ENCODE assay signal across 8 cellular contexts in the genomic region with DNA sequence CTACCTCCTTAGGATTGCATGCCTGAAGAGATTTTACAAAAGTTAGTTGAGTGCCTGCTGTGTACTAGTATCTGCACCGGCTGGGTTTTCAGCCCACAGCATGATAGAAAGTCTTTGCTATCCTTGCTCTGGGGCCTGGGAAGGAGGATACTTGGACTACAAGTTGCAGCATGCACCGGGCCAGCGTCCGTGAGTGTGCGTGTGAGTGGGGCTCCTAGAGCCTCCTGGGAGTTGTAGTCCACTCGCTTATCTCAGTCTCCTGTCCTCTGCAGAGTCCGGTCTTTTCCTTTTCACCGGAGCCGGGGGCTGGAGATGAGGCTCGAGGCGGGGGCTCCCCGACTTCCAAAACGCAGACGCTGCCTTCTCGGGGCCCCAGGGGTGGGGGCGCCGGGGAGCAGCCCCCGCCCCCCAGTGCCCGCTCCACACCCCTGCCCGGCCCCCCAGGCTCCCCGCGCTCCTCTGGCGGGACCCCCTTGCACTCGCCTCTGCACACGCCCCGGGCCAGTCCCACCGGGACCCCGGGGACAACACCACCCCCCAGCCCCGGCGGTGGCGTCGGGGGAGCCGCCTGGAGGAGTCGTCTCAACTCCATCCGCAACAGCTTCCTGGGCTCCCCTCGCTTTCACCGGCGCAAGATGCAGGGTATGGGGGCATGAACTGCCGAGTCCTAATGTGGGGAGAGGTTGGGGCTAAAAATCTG. TPM values are rescaled to one million over a fixed set of nuclear protein-coding genes. Genes with fewer than 3 reads are reported as not detected.
DNase-seq lines count a peak whose midpoint lies in the region; ATAC-seq, FAIRE-seq and TF ChIP-seq lines count a peak whose summit lies in the region.

No MANE protein-coding gene starts in this region.

- H3K36me3 Mint-ChIP-seq in endothelial cell (ENCODE audit: low read depth, unreplicated experiment) = peaks cover 27% of the 10 kb centered on the region

- ATAC-seq in right cardiac atrium = peak in 1 of 2 donors; percentile 37
- no peak for ATAC-seq in HG02870 (IDR thresholded peaks at IDR 0.05; ENCODE audit: unreplicated experiment)
- ATAC-seq in GM19023 (IDR thresholded peaks at IDR 0.05; ENCODE audit: unreplicated experiment) = no peak

- H3K4me1 ChIP-seq in right cardiac atrium (ENCODE audit: control insufficient read depth, insufficient read depth, low read length) = no peaks in the 10 kb centered on the region
- H3K4me1 ChIP-seq in tibial artery = peaks cover 0 to 6% (median 0%) of the 10 kb centered on the region in 4 donors

- H3K9me3 ChIP-seq in right cardiac atrium (ENCODE audit: control insufficient read depth, low read length) (no peaks in the 10 kb centered on the region), tibial artery (no peaks in the 10 kb centered on the region)

- intact Hi-C loops in right cardiac atrium (cut with DNase I) (loop anchor here in 3 of 4 donors (5.0 to 10.0 kb wide), 3 partner anchors 70 to 83 kb away; a partner anchor contains a TSS), tibial artery (cut with DNase I; ENCODE audit: low total_unique reads) (loop anchor here (5.0 kb wide), 2 partner anchors 38 to 78 kb away; a partner anchor contains a TSS)

- H3K27me3 ChIP-seq in right cardiac atrium (ENCODE audit: control insufficient read depth, insufficient read depth) = no peaks in the 10 kb centered on the region
- peaks cover 0 to 2% of the 10 kb centered on the region in 2 donors for H3K27me3 ChIP-seq in tibial artery

- H3K27me3 Mint-ChIP-seq in endothelial cell (ENCODE audit: unreplicated experiment) = peaks cover 10% of the 10 kb centered on the region

- H3K27ac Mint-ChIP-seq in endothelial cell (ENCODE audit: unreplicated experiment) = no peak overlapping the region

- DNase-seq in D341Med (ENCODE audit: low spot score) (peak; percentile 75), GM19239 (ENCODE audit: insufficient read length, low spot score) (peak; percentile 58), RPMI7951 (ENCODE audit: low read depth) (peak; percentile 47), right cardiac atrium (peak in 2 of 3 donors; percentile 62 to 71), endothelial cell (ENCODE audit: low spot score) (no peak), tibial artery (no peak)

- no peak overlapping the region for H3K27ac ChIP-seq in right cardiac atrium (ENCODE audit: low read length)
- H3K27ac ChIP-seq in tibial artery = no peak overlapping the region

- peak; percentile 18 for FAIRE-seq in GM19239 (lab: Jason Lieb, UNC)

- H3K4me3 ChIP-seq in right cardiac atrium (ENCODE audit: low read length) (no peak overlapping the region), tibial artery (no peak overlapping the region)

- H3K4me3 Mint-ChIP-seq in endothelial cell (ENCODE audit: unreplicated experiment) = no peak overlapping the region

- no peak for TF ChIP-seq CTCF in endothelial cell (IDR thresholded peaks at IDR 0.05; ENCODE audit: unreplicated experiment)
- TF ChIP-seq CTCF in tibial artery (IDR thresholded peaks at IDR 0.05) = no peak

- WGBS in right cardiac atrium = 91% methylated on average over 39 of the region's 39 CpGs

- H3K4me1 Mint-ChIP-seq in endothelial cell (ENCODE audit: unreplicated experiment) = peaks cover 9% of the 10 kb centered on the region

- H3K9me3 Mint-ChIP-seq in endothelial cell (ENCODE audit: unreplicated experiment) = no peaks in the 10 kb centered on the region

- peaks cover 0 to 9% (median 4%) of the 10 kb centered on the region in 3 donors for H3K36me3 ChIP-seq in tibial artery

RNA-seq across cellular contexts. Expression of a gene that starts 20.6 kb away (rescaled TPM):
- 1.1 and 1.2 TPM in 2 replicates for total RNA-seq in RPMI7951 (2014; rRNA removed; shearing (Covaris generic))
- total RNA-seq in right cardiac atrium (10 to 100 TPM; 17.2 to 20.5 (median 19.5) TPM), endothelial cell (ENCODE audit: unreplicated experiment) (14.1 TPM)
- 11.9 TPM for polyA plus RNA-seq in right cardiac atrium

RNA-seq across cellular contexts. Expression of a gene that starts 20.7 kb away (rescaled TPM):
- total RNA-seq in RPMI7951 (2014; rRNA removed; shearing (Covaris generic)) = not detected in 2 replicates
- total RNA-seq in right cardiac atrium = 1 to 10 TPM; 2.0 to 2.4 (median 2.2) TPM
- 0.68 TPM for polyA plus RNA-seq in right cardiac atrium
- not detected for total RNA-seq in endothelial cell (ENCODE audit: unreplicated experiment)

RNA-seq across cellular contexts. Expression of a gene that starts 24.5 kb away (rescaled TPM):
- 35.1 and 57.0 TPM in 2 replicates for total RNA-seq in RPMI7951 (2014; rRNA removed; shearing (Covaris generic))
- total RNA-seq in right cardiac atrium = 10 to 100 TPM; 27.7 to 35.1 (median 31.3) TPM
- 48.0 TPM for polyA plus RNA-seq in right cardiac atrium
- total RNA-seq in endothelial cell (ENCODE audit: unreplicated experiment) = 24.6 TPM

RNA-seq across cellular contexts. Expression of a gene that starts 35.2 kb away (rescaled TPM):
- 4.1 and 5.6 TPM in 2 replicates for total RNA-seq in RPMI7951 (2014; rRNA removed; shearing (Covaris generic))
- 1 to 10 TPM; 6.7 to 9.8 (median 8.4) TPM for total RNA-seq in right cardiac atrium
- 6.3 TPM for polyA plus RNA-seq in right cardiac atrium
- total RNA-seq in endothelial cell (ENCODE audit: unreplicated experiment) = 18.4 TPM

RNA-seq across cellular contexts. Expression of a gene that starts 45.6 kb away (rescaled TPM):
- total RNA-seq in RPMI7951 (2014; rRNA removed; shearing (Covaris generic)) = 19.7 and 28.0 TPM in 2 replicates
- total RNA-seq in right cardiac atrium = 10 to 100 TPM; 39.3 to 43.5 (median 41.4) TPM
- 31.7 TPM for polyA plus RNA-seq in right cardiac atrium
- total RNA-seq in endothelial cell (ENCODE audit: unreplicated experiment) = 65.6 TPM

Comparison
In these comparisons a context has a peak if more than half of its experiments do, and no peak if none do; other contexts are left out.
1. DNase-seq: peak in D341Med (single experiment), GM19239 (single experiment), RPMI7951 (single experiment) and right cardiac atrium (2 of 3); none in endothelial cell (single experiment) and tibial artery (0 of 2).